In the genomic region with DNA sequence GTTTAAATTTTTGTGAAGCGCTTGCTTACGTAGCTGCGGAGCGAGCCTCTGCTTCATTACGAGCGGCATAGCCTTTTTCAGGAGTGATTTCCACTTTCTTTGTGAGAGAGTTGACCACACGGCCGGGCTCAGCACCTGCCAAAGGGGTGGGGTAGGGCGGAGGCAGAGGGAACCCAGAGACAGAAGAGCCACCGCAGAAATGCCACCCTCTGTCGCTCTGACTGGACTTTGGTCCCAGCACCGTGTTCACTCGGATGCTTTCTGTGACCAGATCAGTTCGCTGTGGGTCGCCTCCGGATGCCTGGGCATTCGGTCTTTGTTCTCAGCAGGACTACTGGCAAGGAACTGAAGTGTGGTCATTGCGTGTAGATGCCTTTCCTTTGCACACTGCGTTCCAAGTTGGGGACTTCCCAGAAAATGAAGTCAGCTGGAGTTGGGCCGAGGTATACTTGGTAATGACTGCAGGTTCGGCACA, we compare ENCODE assay signal across 11 cellular contexts. TPM values are rescaled to one million over a fixed set of nuclear protein-coding genes. Genes with fewer than 3 reads are reported as not detected.
DNase-seq lines count a peak whose midpoint lies in the region; ATAC-seq and TF ChIP-seq lines count a peak whose summit lies in the region.
"Had no signal": no experiment of that assay in that cellular context is flagged by ENCODE, and none has a peak within 500 bp of the region (broad histone marks: within the 10 kb centered on the region; RNA-seq: fewer than 3 reads in every experiment).

No MANE protein-coding gene starts in this region.

- CTCF ChIA-PET in HEK293 (lab: Yijun Ruan, JAX), result no interaction called here

- peak overlapping the region; percentile 34 for H3K9ac ChIP-seq in adipocyte (ENCODE audit: low read length)
- H3K9ac ChIP-seq in iPS-15b (ENCODE audit: low read depth, low read length), result no peak overlapping the region

- TF ChIP-seq CTCF in HEK293 (tag by site-specific recombination; IDR thresholded peaks at IDR 0.05), result no peak

- H3K27me3 Mint-ChIP-seq in activated T-helper 1 cell treated with anti-CD3 and anti-CD28 coated beads, Interleukin-12 subunit alpha, Interleukin-12 subunit beta, Interleukin-2, Interleukin-4 antibody, amounts not matched to agents 30 ng/mL and 10 ng/mL and 1 ng/mL, durations not matched to agents 14 hours and 24 hours and 36 hours (ENCODE audit: insufficient read depth), result peaks cover 18% of the 10 kb centered on the region

- H3K27ac ChIP-seq in HEK293 (ENCODE audit: extremely low read depth, low read depth, low read length), result peak overlapping the region; percentile 34; the same call in 1 of the 2 replicates

- H3K36me3 ChIP-seq in HEK293 (ENCODE audit: control insufficient read depth in 2 of 2, insufficient read depth in 1 of 2, low read length in 2 of 2) (no peaks in the 10 kb centered on the region), adipocyte (ENCODE audit: control insufficient read depth, insufficient read depth, low read length, severe bottlenecking) (no peaks in the 10 kb centered on the region), iPS-15b (ENCODE audit: control insufficient read depth, insufficient read depth, low read length) (no peaks in the 10 kb centered on the region)

- intact Hi-C loops in sciatic nerve (cut with DNase I), result no loop called here
- intact Hi-C loops in activated T-helper 1 cell treated with anti-CD3 and anti-CD28 coated beads, Interleukin-12 subunit alpha, Interleukin-12 subunit beta, Interleukin-2, Interleukin-4 antibody, amounts not matched to agents 30 ng/mL and 10 ng/mL and 1 ng/mL, durations not matched to agents 14 hours and 24 hours and 36 hours (cut with micrococcal nuclease), result no loop called here

- H3K9me3 ChIP-seq in HEK293 (ENCODE audit: control insufficient read depth, insufficient read depth, low read depth, low read length) (no peaks in the 10 kb centered on the region), adipocyte (ENCODE audit: control insufficient read depth, low read length) (no peaks in the 10 kb centered on the region), iPS-15b (ENCODE audit: control insufficient read depth, insufficient read depth, low read length) (no peaks in the 10 kb centered on the region)

- H3K36me3 Mint-ChIP-seq in activated T-helper 1 cell treated with anti-CD3 and anti-CD28 coated beads, Interleukin-12 subunit alpha, Interleukin-12 subunit beta, Interleukin-2, Interleukin-4 antibody, amounts not matched to agents 30 ng/mL and 10 ng/mL and 1 ng/mL, durations not matched to agents 14 hours and 24 hours and 36 hours (ENCODE audit: low read depth), result no peaks in the 10 kb centered on the region

- POLR2A ChIA-PET in HEK293 (lab: Yijun Ruan, JAX), result no interaction called here

- H3K4me1 ChIP-seq in HEK293 (ENCODE audit: control insufficient read depth, insufficient read depth, low read length), result no peaks in the 10 kb centered on the region
- H3K4me1 ChIP-seq in adipocyte (ENCODE audit: control insufficient read depth, insufficient read depth, low read length), result peaks cover 15% of the 10 kb centered on the region
- H3K4me1 ChIP-seq in iPS-15b (ENCODE audit: control insufficient read depth, insufficient read depth, low read length), result no peaks in the 10 kb centered on the region

- peak overlapping the region; percentile 44 for H3K4me3 ChIP-seq in HEK293 (ENCODE audit: low read depth, low read length)
- H3K4me3 ChIP-seq in adipocyte (ENCODE audit: low read length), result peak overlapping the region; percentile 81
- H3K4me3 ChIP-seq in iPS-15b (ENCODE audit: low read depth, low read length), result peak overlapping the region; percentile 64

- ATAC-seq in sciatic nerve, result peak; percentile 62
- no peak for ATAC-seq in HG02884 (IDR thresholded peaks at IDR 0.05; ENCODE audit: unreplicated experiment)
- ATAC-seq: T-helper 17 cell had no signal

- H3K27ac Mint-ChIP-seq in activated T-helper 1 cell treated with anti-CD3 and anti-CD28 coated beads, Interleukin-12 subunit alpha, Interleukin-12 subunit beta, Interleukin-2, Interleukin-4 antibody, amounts not matched to agents 30 ng/mL and 10 ng/mL and 1 ng/mL, durations not matched to agents 14 hours and 24 hours and 36 hours, result no peak overlapping the region
- H3K27ac Mint-ChIP-seq: T-helper 17 cell had no signal

- no peaks in the 10 kb centered on the region for H3K4me1 Mint-ChIP-seq in activated T-helper 1 cell treated with anti-CD3 and anti-CD28 coated beads, Interleukin-12 subunit alpha, Interleukin-12 subunit beta, Interleukin-2, Interleukin-4 antibody, amounts not matched to agents 30 ng/mL and 10 ng/mL and 1 ng/mL, durations not matched to agents 14 hours and 24 hours and 36 hours (ENCODE audit: low read depth)

- no peak overlapping the region for H3K4me3 Mint-ChIP-seq in activated T-helper 1 cell treated with anti-CD3 and anti-CD28 coated beads, Interleukin-12 subunit alpha, Interleukin-12 subunit beta, Interleukin-2, Interleukin-4 antibody, amounts not matched to agents 30 ng/mL and 10 ng/mL and 1 ng/mL, durations not matched to agents 14 hours and 24 hours and 36 hours
- H3K4me3 Mint-ChIP-seq: T-helper 17 cell had no signal

- H3K27me3 ChIP-seq in adipocyte (replicated peaks; ENCODE audit: control insufficient read depth, insufficient read depth, low read length), result peaks cover 24% of the 10 kb centered on the region
- peaks cover 47% of the 10 kb centered on the region for H3K27me3 ChIP-seq in iPS-15b (ENCODE audit: control insufficient read depth, insufficient read depth, low read length)

- H3K9me3 Mint-ChIP-seq in activated T-helper 1 cell treated with anti-CD3 and anti-CD28 coated beads, Interleukin-12 subunit alpha, Interleukin-12 subunit beta, Interleukin-2, Interleukin-4 antibody, amounts not matched to agents 30 ng/mL and 10 ng/mL and 1 ng/mL, durations not matched to agents 14 hours and 24 hours and 36 hours, result no peaks in the 10 kb centered on the region

- DNase-seq in adipocyte (ENCODE audit: low read depth), result no peak
- DNase-seq in sciatic nerve (ENCODE audit: low spot score), result no peak
- no peak for DNase-seq in kidney glomerular epithelial cell (lab: John Stamatoyannopoulos, UW)
- DNase-seq in activated T-helper 1 cell treated with anti-CD3 and anti-CD28 coated beads, Interleukin-12 subunit alpha, Interleukin-12 subunit beta, Interleukin-2, Interleukin-4 antibody, amounts not matched to agents 30 ng/mL and 10 ng/mL and 1 ng/mL, durations not matched to agents 14 hours and 24 hours and 36 hours (ENCODE audit: low spot score), result no peak
- no peak for DNase-seq in Ammon's horn (ENCODE audit: low spot score)
- DNase-seq: amniotic stem cell, HCEC 1CT, T-helper 17 cell had no signal

TF ChIP-seq in HEK293, 187 proteins besides CTCF, POLR2A, EP300 and RAD21:
- TF ChIP-seq HIC1 (tag by site-specific recombination; IDR thresholded peaks at IDR 0.05) (no peak), ZNF600 (tag by site-specific recombination; IDR thresholded peaks at IDR 0.05) (no peak), ZNF324 (tag by site-specific recombination; IDR thresholded peaks at IDR 0.05) (no peak)

RNA-seq across cellular contexts. Expression of gene CHODL, which starts 0.9 kb away (rescaled TPM):
- total RNA-seq in sciatic nerve, result 1.5 TPM
- not detected in 2 replicates for total RNA-seq in activated T-helper 1 cell treated with anti-CD3 and anti-CD28 coated beads, Interleukin-12 subunit alpha, Interleukin-12 subunit beta, Interleukin-2, Interleukin-4 antibody, amounts not matched to agents 30 ng/mL and 10 ng/mL and 1 ng/mL, durations not matched to agents 14 hours and 24 hours and 36 hours
